Comparison of ENCODE assay signal across 26 cellular contexts in the genomic region with DNA sequence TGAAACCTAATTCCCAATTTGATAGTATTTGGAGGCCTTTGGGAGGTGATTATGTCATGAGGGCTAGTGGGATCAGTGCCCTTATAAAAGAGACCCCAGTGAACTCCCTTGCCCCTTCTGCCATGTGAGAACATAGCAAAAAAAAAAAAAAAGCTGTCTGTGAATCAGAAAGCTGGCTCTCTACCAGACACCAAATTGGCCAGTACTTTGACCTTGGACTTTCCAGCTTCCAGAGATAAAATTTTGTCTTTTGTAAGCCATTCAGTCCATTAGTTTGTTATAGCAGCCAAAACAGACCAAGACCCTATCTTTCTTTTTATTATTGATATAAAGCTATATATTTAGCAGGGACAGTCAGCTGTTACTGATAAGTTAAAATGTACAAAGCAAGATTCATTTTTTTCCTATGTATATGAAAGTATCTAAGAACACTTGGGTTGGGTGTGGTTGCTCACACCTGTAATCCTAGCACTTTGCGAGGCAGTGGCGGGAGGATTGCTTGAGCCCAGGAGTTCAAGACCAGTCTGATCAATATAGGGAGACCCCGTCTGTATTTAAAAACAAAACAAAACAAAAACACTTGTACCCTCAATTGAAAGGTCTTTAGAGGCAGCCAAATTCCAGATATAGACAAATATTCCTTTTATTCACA. TPM values are rescaled to one million over a fixed set of nuclear protein-coding genes. Genes with fewer than 3 reads are reported as not detected.
DNase-seq lines count a peak whose midpoint lies in the region; ATAC-seq and TF ChIP-seq lines count a peak whose summit lies in the region.
"Had no signal": no experiment of that assay in that cellular context is flagged by ENCODE, and none has a peak within 500 bp of the region (broad histone marks: within the 10 kb centered on the region; RNA-seq: fewer than 3 reads in every experiment).

No MANE protein-coding gene starts in this region.

- no peaks in the 10 kb centered on the region for H3K9me2 ChIP-seq in hepatocyte (replicated peaks; ENCODE audit: insufficient read depth)

- H3K9me3 ChIP-seq in body of pancreas (no peaks in the 10 kb centered on the region), hepatocyte (ENCODE audit: low read depth) (no peaks in the 10 kb centered on the region), gastroesophageal sphincter (no peaks in the 10 kb centered on the region)
- H3K9me3 ChIP-seq: neutrophil, tibial nerve had no signal

- intact Hi-C loops in body of pancreas (cut with DNase I) = no loop called here

- H3K4me1 ChIP-seq in body of pancreas (peaks cover 16% of the 10 kb centered on the region), hepatocyte (ENCODE audit: insufficient read depth) (no peaks in the 10 kb centered on the region), gastroesophageal sphincter (peaks cover 0 to 20% (median 0%) of the 10 kb centered on the region in 3 donors)
- H3K4me1 ChIP-seq: tibial nerve had no signal

- TF ChIP-seq POLR2A in body of pancreas (IDR thresholded peaks at IDR 0.05) (no peak), gastroesophageal sphincter (IDR thresholded peaks at IDR 0.05) (no peak)

- 37 to 54% methylated on average over 3 of the region's 3 CpGs for WGBS in body of pancreas, 2 donors
- WGBS in hepatocyte (ENCODE audit: low lambda C conversion rate, missing lambda C conversion rate) = 83% methylated on average over 3 of the region's 3 CpGs
- 79 to 96% methylated on average over 3 of the region's 3 CpGs for WGBS in gastroesophageal sphincter (ENCODE audit: low coverage in 1 of 2), 2 donors

- H3K27ac ChIP-seq in body of pancreas = peak overlapping the region in 3 of 4 donors; percentile 14 to 55 (median 20)
- H3K27ac ChIP-seq in hepatocyte = peak overlapping the region; percentile 48
- H3K27ac ChIP-seq in gastroesophageal sphincter = no peak overlapping the region
- H3K27ac ChIP-seq: dorsolateral prefrontal cortex, KMS-11, neutrophil, SK-N-MC, tibial nerve had no signal

- DNase-seq in EH (ENCODE audit: low read depth) (peak; percentile 49), body of pancreas (peak in 3 of 4 donors; percentile 17 to 48 (median 46)), hepatocyte (ENCODE audit: low spot score) (no peak), renal cortical epithelial cell (ENCODE audit: low read depth) (peak; percentile 40), NCI-H446 (lab: John Stamatoyannopoulos, UW) (no peak), G401 (ENCODE audit: low spot score) (no peak), NCI-H2227 (lab: John Stamatoyannopoulos, UW; ENCODE audit: unreplicated experiment) (no peak)
- DNase-seq: activated CD4-positive, alpha-beta T cell treated with anti-CD3 and anti-CD28 coated beads, Interleukin-2, amount 50 U/mL, for 48 hours; activated naive CD4-positive, alpha-beta T cell treated with anti-CD3 and anti-CD28 coated beads, Interleukin-2, amount 50 U/mL, for 16 hours; anterior cingulate cortex; CD8-positive, alpha-beta T cell; dorsolateral prefrontal cortex; head of caudate nucleus; mesendoderm; NCI-H1417 treated with DMSO at 0.1 percent for 48 hours; NCI-H446 treated with DMSO at 0.1 percent for 48 hours; stimulated activated CD4-positive, alpha-beta T cell treated with anti-CD3 and anti-CD28 coated beads, Interleukin-1b, Interleukin-23, amount 100 ng/mL, for 48 hours; stimulated activated CD8-positive, alpha-beta memory T cell treated with anti-CD3 and anti-CD28 coated beads, Interleukin-4, amount 100 ng/mL, for 48 hours; stimulated activated naive CD8-positive, alpha-beta T cell treated with anti-CD3 and anti-CD28 coated beads, Interleukin-15, amount 100 ng/mL, for 72 hours had no signal

- in situ Hi-C loops in G401 (cut with HindIII; ENCODE audit: low sequenced_read_pairs) = no loop called here

- H3K79me2 ChIP-seq in hepatocyte = no peaks in the 10 kb centered on the region

- H2AFZ ChIP-seq in hepatocyte = no peak overlapping the region

- H4K20me1 ChIP-seq in hepatocyte (ENCODE audit: insufficient read depth, poor library complexity, severe bottlenecking) = no peaks in the 10 kb centered on the region

- no peak for TF ChIP-seq EP300 in gastroesophageal sphincter (IDR thresholded peaks at IDR 0.05)

- peak overlapping the region; percentile 27 for H3K4me2 ChIP-seq in hepatocyte
- H3K4me2 ChIP-seq: KMS-11, smooth muscle cell had no signal

- no peak for TF ChIP-seq CTCF in body of pancreas (IDR thresholded peaks at IDR 0.05)
- TF ChIP-seq CTCF in hepatocyte (IDR thresholded peaks at IDR 0.05; ENCODE audit: poor library complexity) = no peak
- no peak for TF ChIP-seq CTCF in gastroesophageal sphincter (IDR thresholded peaks at IDR 0.05)

- H3K27me3 ChIP-seq in body of pancreas (no peaks in the 10 kb centered on the region), hepatocyte (no peaks in the 10 kb centered on the region), gastroesophageal sphincter (no peaks in the 10 kb centered on the region)
- H3K27me3 ChIP-seq: dorsolateral prefrontal cortex, neutrophil, tibial nerve had no signal

- H3K4me3 ChIP-seq in body of pancreas (no peak overlapping the region), hepatocyte (no peak overlapping the region), gastroesophageal sphincter (no peak overlapping the region)
- H3K4me3 ChIP-seq: dorsolateral prefrontal cortex, SK-N-MC, smooth muscle cell, tibial nerve had no signal

- ATAC-seq in body of pancreas = no peak
- no peak for ATAC-seq in gastroesophageal sphincter
- ATAC-seq: activated CD4-positive, CD25-positive, alpha-beta regulatory T cell treated with anti-CD3 and anti-CD28 coated beads, Interleukin-2, amount 50 U/mL, for 24 hours; CD8-positive, alpha-beta T cell; stimulated activated naive CD8-positive, alpha-beta T cell treated with anti-CD3 and anti-CD28 coated beads, Interleukin-15, amount 100 ng/mL, for 72 hours had no signal

- no peaks in the 10 kb centered on the region for H3K36me3 ChIP-seq in body of pancreas (replicated peaks in 1 of 2; ENCODE audit: insufficient read depth in 1 of 2, low read depth in 2 of 2)
- no peaks in the 10 kb centered on the region for H3K36me3 ChIP-seq in hepatocyte (replicated peaks; ENCODE audit: insufficient read depth, low read depth)
- peaks cover 0 to 66% of the 10 kb centered on the region in 2 donors for H3K36me3 ChIP-seq in gastroesophageal sphincter

RNA-seq across cellular contexts. Expression of gene C5orf24, which starts 8.1 kb away (rescaled TPM):
- total RNA-seq in body of pancreas (10 to 100 TPM; 15.3 to 20.1 TPM), hepatocyte (67.0 and 70.4 TPM in 2 replicates), renal cortical epithelial cell (58.9 and 124 TPM in 2 replicates), gastroesophageal sphincter (10 to 100 TPM; 47.3 to 92.3 (median 70.7) TPM)
- 27.3 and 29.2 TPM in 2 replicates for polyA plus RNA-seq in hepatocyte
- total RNA-seq in G401 (2014; rRNA removed; shearing (Covaris generic)) = 16.0 and 22.7 TPM in 2 replicates

RNA-seq across cellular contexts. Expression of gene TXNDC15, which starts 36.5 kb away (rescaled TPM):
- 10 to 100 TPM; 50.4 to 74.5 TPM for total RNA-seq in body of pancreas
- 76.0 and 95.4 TPM in 2 replicates for total RNA-seq in hepatocyte
- 56.7 and 58.0 TPM in 2 replicates for polyA plus RNA-seq in hepatocyte
- 55.0 and 64.3 TPM in 2 replicates for total RNA-seq in renal cortical epithelial cell
- total RNA-seq in G401 (2014; rRNA removed; shearing (Covaris generic)) = 51.4 and 81.3 TPM in 2 replicates
- total RNA-seq in gastroesophageal sphincter = 100 to 1,000 TPM in 1 of 4 donors, 10 to 100 TPM in 3; 68.5 to 119 (median 82.6) TPM

Comparison
In these comparisons a context has a peak if more than half of its experiments do, and no peak if none do; other contexts are left out.
1. DNase-seq: peak in EH (single experiment), body of pancreas (3 of 4) and renal cortical epithelial cell (single experiment); none in hepatocyte (single experiment), NCI-H446 (0 of 2), G401 (single experiment) and NCI-H2227 (single experiment).
2. H3K27ac ChIP-seq: peak in body of pancreas (3 of 4) and hepatocyte (single experiment); none in gastroesophageal sphincter (0 of 4).